In the genomic region with DNA sequence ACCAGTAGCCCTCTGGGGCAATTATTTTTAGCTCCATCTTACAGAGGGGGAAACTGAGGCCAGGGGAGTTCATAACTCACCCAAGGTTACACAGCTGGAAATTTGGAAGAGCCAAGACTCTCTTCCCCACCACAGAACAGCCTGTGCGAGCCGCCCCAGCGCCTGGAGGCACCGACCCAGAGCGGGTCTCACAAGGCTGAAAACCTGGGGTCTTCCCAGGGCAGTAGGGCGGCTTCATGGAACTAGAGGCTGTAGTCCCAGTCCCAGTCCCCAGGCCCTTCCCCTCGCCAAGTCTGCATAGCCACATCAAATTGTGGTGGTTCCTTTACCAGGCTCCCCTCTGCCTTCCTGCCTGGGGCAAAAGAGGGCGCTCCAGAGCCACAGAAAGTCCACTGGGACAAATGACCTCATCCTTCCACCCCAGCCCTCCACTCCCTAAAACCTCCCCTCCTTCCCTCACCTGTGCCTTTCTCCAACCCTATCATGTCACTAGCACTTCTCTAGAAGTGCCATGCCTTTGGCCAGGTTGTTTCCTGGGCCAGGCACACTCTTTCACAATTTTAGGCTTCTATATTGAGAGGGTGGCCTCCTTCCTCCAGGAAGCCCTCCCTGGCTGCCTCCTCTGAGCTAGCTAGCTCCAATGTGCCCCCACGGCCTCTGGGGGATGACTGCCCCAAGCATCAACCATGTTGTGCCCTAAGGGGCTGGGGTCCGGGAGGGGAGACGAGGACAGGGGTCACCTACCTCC, we compare ENCODE assay signal across 8 cellular contexts. TPM values are rescaled to one million over a fixed set of nuclear protein-coding genes. Genes with fewer than 3 reads are reported as not detected.
DNase-seq lines count a peak whose midpoint lies in the region; ATAC-seq and TF ChIP-seq lines count a peak whose summit lies in the region.

No MANE protein-coding gene starts in this region.

- peak overlapping the region; percentile 83 to 89 (median 88) for H3K27ac ChIP-seq in transverse colon

- no peaks in the 10 kb centered on the region for H3K27me3 ChIP-seq in transverse colon

- peaks cover 0 to 24% of the 10 kb centered on the region in 2 donors for H3K27me3 Mint-ChIP-seq in natural killer cell (ENCODE audit: low read depth in 2 of 2)

- WGBS in transverse colon (ENCODE audit: low coverage in 1 of 2), 2 donors = 45% methylated on average over 11 of the region's 11 CpGs; no CpG with 5 or more reads in 1 of the 2 donors

- H3K4me1 Mint-ChIP-seq in natural killer cell = peaks cover 0 to 25% of the 10 kb centered on the region in 2 donors

- H3K36me3 ChIP-seq in transverse colon = no peaks in the 10 kb centered on the region

- intact Hi-C loops in natural killer cell (cut with micrococcal nuclease) (no loop called here), transverse colon (cut with DNase I; ENCODE audit: low total_unique reads) (loop anchor here (2.0 kb wide), 1 partner anchor 22 kb away; no protein-coding TSS in a partner anchor)

- no peaks in the 10 kb centered on the region for H3K9me3 ChIP-seq in transverse colon

- peak; percentile 19 for TF ChIP-seq CTCF in natural killer cell (IDR thresholded peaks at IDR 0.05)
- TF ChIP-seq CTCF in transverse colon (IDR thresholded peaks at IDR 0.05) = peak; percentile 57 to 89 (median 74)

- in situ Hi-C loops in transverse colon (cut with MboI; ENCODE audit: low pct_ligation_motif_present in 1 of 4, low pct_unique_long_range_greater_than_20kb in 1 of 4, low sequenced_read_pairs in 3 of 4) = no loop called here

- DNase-seq in GM03348 (ENCODE audit: low spot score) = peak; percentile 78
- peak; percentile 70 for DNase-seq in NAMALWA (ENCODE audit: low spot score)
- DNase-seq in activated T-cell treated with anti-CD3 and anti-CD28 coated beads for 24 hours (ENCODE audit: low read depth) = peak; percentile 31
- peak; percentile 54 for DNase-seq in fibroblast of gingiva (ENCODE audit: low read depth)
- DNase-seq in natural killer cell = peak; percentile 42
- peak; percentile 88 for DNase-seq in transverse colon
- DNase-seq in NCI-H2081 treated with DMSO at 0.1 percent for 48 hours (lab: John Stamatoyannopoulos, UW) = no peak
- DNase-seq in occipital lobe (lab: John Stamatoyannopoulos, UW) = no peak

- peak overlapping the region in 2 of 4 donors; percentile 7 to 11 for H3K4me3 ChIP-seq in transverse colon

- ATAC-seq in natural killer cell = peak; percentile 39 to 74 (median 65)

- TF ChIP-seq POLR2A in transverse colon (IDR thresholded peaks at IDR 0.05) = no peak

- H3K36me3 Mint-ChIP-seq in natural killer cell = no peaks in the 10 kb centered on the region

- no peak overlapping the region for H3K27ac Mint-ChIP-seq in natural killer cell

- H3K4me3 Mint-ChIP-seq in natural killer cell = no peak overlapping the region

- H3K9me3 Mint-ChIP-seq in natural killer cell = no peaks in the 10 kb centered on the region

- TF ChIP-seq EP300 in transverse colon (IDR thresholded peaks at IDR 0.05; ENCODE audit: low read depth) = no peak

- H3K4me1 ChIP-seq in transverse colon = peaks cover 19 to 41% (median 26%) of the 10 kb centered on the region in 4 donors

RNA-seq across cellular contexts. Expression of a gene that starts 15.2 kb away (rescaled TPM):
- total RNA-seq in natural killer cell = under 1 TPM in 2 of 3 donors, not detected in 1; 0.27 to 0.78 TPM
- 10 to 100 TPM; 27.3 to 52.9 (median 28.9) TPM for total RNA-seq in transverse colon
- total RNA-seq in occipital lobe = 0.94 TPM

RNA-seq across cellular contexts. Expression of a gene that starts 25.9 kb away (rescaled TPM):
- total RNA-seq in natural killer cell (under 1 TPM; 0.09 to 0.16 (median 0.10) TPM), transverse colon (100 to 1,000 TPM in 1 of 4 donors, 10 to 100 TPM in 3; 46.3 to 166 (median 60.9) TPM), occipital lobe (2.0 TPM)

RNA-seq across cellular contexts. Expression of a gene that starts 34.8 kb away (rescaled TPM):
- 1 to 10 TPM; 1.4 to 3.4 (median 2.6) TPM for total RNA-seq in natural killer cell
- 10 to 100 TPM in 2 of 4 donors, 1 to 10 TPM in 1, not detected in 1; 1.3 to 43.4 (median 17.2) TPM for total RNA-seq in transverse colon
- total RNA-seq in occipital lobe = not detected

RNA-seq across cellular contexts. Expression of a gene that starts 58.9 kb away (rescaled TPM):
- total RNA-seq in natural killer cell (100 to 1,000 TPM in 2 of 3 donors, 10 to 100 TPM in 1; 75.3 to 111 (median 110) TPM), transverse colon (10 to 100 TPM in 3 of 4 donors, 1 to 10 TPM in 1; 2.8 to 26.4 (median 15.7) TPM), occipital lobe (3.9 TPM)

Comparison
In these comparisons a context has a peak if more than half of its experiments do, and no peak if none do; other contexts are left out.
1. DNase-seq: peak in GM03348 (single experiment), NAMALWA (single experiment), activated T-cell treated with anti-CD3 and anti-CD28 coated beads for 24 hours (single experiment), fibroblast of gingiva (single experiment), natural killer cell (single experiment) and transverse colon (single experiment); none in NCI-H2081 treated with DMSO at 0.1 percent for 48 hours (single experiment) and occipital lobe (single experiment).
2. RNA of a gene that starts 15.2 kb away (total RNA-seq): 27.3 to 52.9 TPM in transverse colon; 0.94 TPM in occipital lobe (single experiment) and 0.27 to 0.78 TPM in natural killer cell; every median in the first group is over 10 times any median in the second.
3. RNA of a gene that starts 25.9 kb away (total RNA-seq): 46.3 to 166 TPM in transverse colon; 2.0 TPM in occipital lobe (single experiment) and 0.09 to 0.16 TPM in natural killer cell; every median in the first group is over 10 times any median in the second.